In genomic region chr10:74011016-74011415, GRCh38 we compare ENCODE assay signal across 1 cellular context.
TF ChIP-seq lines count a peak whose summit lies in the region.

No MANE protein-coding gene starts in this region.

TF ChIP-seq in WTC11, 78 proteins besides CTCF, POLR2A, EP300 and RAD21 (continued from another document):
- no peak for TF ChIP-seq MAX (CRISPR knock-in tag; IDR thresholded peaks at IDR 0.05)
- TF ChIP-seq JUN (CRISPR knock-in tag; IDR thresholded peaks at IDR 0.05): no peak
- no peak for TF ChIP-seq NFYB (CRISPR knock-in tag; conservative IDR thresholded peaks at IDR 0.05; ENCODE audit: low read depth)
- TF ChIP-seq ZNF281 (CRISPR knock-in tag; IDR thresholded peaks at IDR 0.05): no peak
- no peak for TF ChIP-seq ZNF219 (CRISPR knock-in tag; IDR thresholded peaks at IDR 0.05; ENCODE audit: borderline replicate concordance)
- TF ChIP-seq MLX (CRISPR knock-in tag; IDR thresholded peaks at IDR 0.05): no peak
- no peak for TF ChIP-seq ZNF232 (CRISPR knock-in tag; IDR thresholded peaks at IDR 0.05)
